In genomic region chr6:154096316-154096715, GRCh38 we compare ENCODE assay signal across 34 cellular contexts. TPM values are rescaled to one million over a fixed set of nuclear protein-coding genes. Genes with fewer than 3 reads are reported as not detected.
"Had no signal": no experiment of that assay in that cellular context is flagged by ENCODE, and none has a peak within 500 bp of the region (broad histone marks: within the 10 kb centered on the region; RNA-seq: fewer than 3 reads in every experiment).

No MANE protein-coding gene starts in this region.

- ATAC-seq: activated CD4-positive, alpha-beta T cell treated with anti-CD3 and anti-CD28 coated beads for 36 hours; activated CD8-positive, alpha-beta memory T cell treated with anti-CD3 and anti-CD28 coated beads, Interleukin-2, amount 10 ng/mL, durations not matched to agents 7 days and 5 days; activated CD8-positive, alpha-beta T cell treated with anti-CD3 and anti-CD28 coated beads, Interleukin-2, amount 10 ng/mL, durations not matched to agents 7 days and 5 days; activated naive CD8-positive, alpha-beta T cell treated with anti-CD3 and anti-CD28 coated beads, Interleukin-2, amount 50 U/mL, for 24 hours; body of pancreas; effector memory CD8-positive, alpha-beta T cell; foreskin keratinocyte; gastrocnemius medialis; heart left ventricle had no signal

- DNase-seq: activated CD4-positive, alpha-beta memory T cell treated with anti-CD3 and anti-CD28 coated beads for 36 hours; activated CD4-positive, alpha-beta T cell treated with anti-CD3 and anti-CD28 coated beads for 36 hours; activated CD4-positive, alpha-beta T cell treated with anti-CD3 and anti-CD28 coated beads, Interleukin-2, amount 10 ng/mL, durations not matched to agents 24 days and 14 days; activated CD4-positive, CD25-positive, alpha-beta regulatory T cell; activated CD4-positive, CD25-positive, alpha-beta regulatory T cell treated with anti-CD3 and anti-CD28 coated beads, Interleukin-2, amount 50 U/mL, for 72 hours; activated CD8-positive, alpha-beta memory T cell treated with anti-CD3 and anti-CD28 coated beads, Interleukin-2, amount 10 ng/mL, durations not matched to agents 7 days and 5 days; activated CD8-positive, alpha-beta memory T cell treated with anti-CD3 and anti-CD28 coated beads, Interleukin-2, amount 50 U/mL, for 4 hours; activated CD8-positive, alpha-beta T cell treated with anti-CD3 and anti-CD28 coated beads, Interleukin-2, amount 10 ng/mL, durations not matched to agents 7 days and 5 days; activated effector memory CD4-positive, alpha-beta T cell treated with anti-CD3 and anti-CD28 coated beads, Interleukin-2, amount 50 U/mL, for 16 hours; activated naive CD4-positive, alpha-beta T cell treated with anti-CD3 and anti-CD28 coated beads for 36 hours; activated naive CD8-positive, alpha-beta T cell treated with anti-CD3 and anti-CD28 coated beads for 36 hours; activated naive CD8-positive, alpha-beta T cell treated with anti-CD3 and anti-CD28 coated beads, Interleukin-2, amount 50 U/mL, for 24 hours; activated T-cell treated with anti-CD3 and anti-CD28 coated beads, Interleukin-2, amount 50 U/mL, for 1 hour; activated T-cell treated with anti-CD3 and anti-CD28 coated beads, Interleukin-2, amount 50 U/mL, for 48 hours; adrenal gland; amygdala; aorta; body of pancreas; caudate nucleus; cortex of kidney; dermis blood vessel endothelial cell; effector CD4-positive, alpha-beta T cell; effector memory CD8-positive, alpha-beta T cell; erythroblast; foreskin keratinocyte; gastrocnemius medialis; glutamatergic neuron; heart left ventricle had no signal

- H3K27me3 ChIP-seq: adrenal gland, body of pancreas, esophagus muscularis mucosa, foreskin keratinocyte, gastrocnemius medialis had no signal

- H3K36me3 ChIP-seq: adrenal gland, esophagus muscularis mucosa, gastrocnemius medialis, heart left ventricle had no signal

- H3K27ac ChIP-seq: adrenal gland, body of pancreas, esophagus muscularis mucosa, foreskin keratinocyte, gastrocnemius medialis, heart left ventricle had no signal

- H3K4me3 ChIP-seq: adrenal gland, body of pancreas, esophagus muscularis mucosa, gastrocnemius medialis, heart left ventricle had no signal

- FAIRE-seq: colon had no signal

- H3K4me1 ChIP-seq: adrenal gland, body of pancreas, esophagus muscularis mucosa, foreskin keratinocyte, gastrocnemius medialis, heart left ventricle had no signal

- H3K9me3 ChIP-seq: adrenal gland, body of pancreas, esophagus muscularis mucosa, gastrocnemius medialis, heart left ventricle had no signal

RNA-seq across cellular contexts. Expression of gene OPRM1, which starts 57.3 kb away (rescaled TPM):
- total RNA-seq: activated CD4-positive, alpha-beta memory T cell treated with anti-CD3 and anti-CD28 coated beads for 36 hours; activated CD4-positive, alpha-beta T cell treated with anti-CD3 and anti-CD28 coated beads for 36 hours; activated CD4-positive, alpha-beta T cell treated with anti-CD3 and anti-CD28 coated beads, Interleukin-2, amount 10 ng/mL, durations not matched to agents 24 days and 14 days; activated CD8-positive, alpha-beta memory T cell treated with anti-CD3 and anti-CD28 coated beads for 36 hours; activated CD8-positive, alpha-beta memory T cell treated with anti-CD3 and anti-CD28 coated beads, Interleukin-2, amount 10 ng/mL, durations not matched to agents 7 days and 5 days; activated CD8-positive, alpha-beta T cell treated with anti-CD3 and anti-CD28 coated beads, Interleukin-2, amount 10 ng/mL, durations not matched to agents 7 days and 5 days; activated naive CD4-positive, alpha-beta T cell treated with anti-CD3 and anti-CD28 coated beads for 36 hours; activated naive CD8-positive, alpha-beta T cell treated with anti-CD3 and anti-CD28 coated beads for 36 hours; activated T-helper 1 cell treated with anti-CD3 and anti-CD28 coated beads, Interleukin-12 subunit alpha, Interleukin-12 subunit beta, Interleukin-2, Interleukin-4 antibody, amounts not matched to agents 30 ng/mL and 10 ng/mL and 1 ng/mL, durations not matched to agents 14 hours and 24 hours and 36 hours; activated T-helper 2 cell treated with anti-CD3 and anti-CD28 coated beads, Interferon-gamma antibody, Interleukin-2, Interleukin-4, amounts not matched to agents 10 μg/mL and 5 μg/mL and 100 μg/mL, durations not matched to agents 14 hours and 24 hours and 36 hours; aorta; chondrocyte; dermis blood vessel endothelial cell; foreskin keratinocyte; gastrocnemius medialis; heart left ventricle had no signal
- polyA plus RNA-seq: foreskin keratinocyte, heart left ventricle had no signal
